In the genomic region with DNA sequence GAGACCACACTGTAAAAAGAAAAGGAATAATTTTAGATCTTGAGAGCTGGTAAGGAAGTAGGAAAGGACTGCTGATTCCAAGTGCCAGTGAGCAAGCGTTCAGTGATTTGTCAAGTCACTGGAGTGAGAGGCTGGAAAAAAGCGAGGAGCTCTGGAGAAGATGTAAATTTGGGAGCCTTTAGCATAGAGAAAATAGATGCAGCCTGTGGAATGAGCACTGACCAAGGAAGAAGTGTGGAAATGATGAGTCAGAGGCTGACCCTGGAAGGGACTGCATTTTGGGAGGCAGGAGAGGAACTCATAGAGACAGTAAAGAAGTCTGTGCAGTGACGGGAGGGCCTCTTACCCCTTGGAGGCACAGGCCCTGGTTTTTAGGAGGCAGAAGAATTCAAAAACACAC, we compare ENCODE assay signal across 14 cellular contexts. TPM values are rescaled to one million over a fixed set of nuclear protein-coding genes. Genes with fewer than 3 reads are reported as not detected.
DNase-seq lines count a peak whose midpoint lies in the region; ATAC-seq and TF ChIP-seq lines count a peak whose summit lies in the region.
"Had no signal": no experiment of that assay in that cellular context is flagged by ENCODE, and none has a peak within 500 bp of the region (broad histone marks: within the 10 kb centered on the region; RNA-seq: fewer than 3 reads in every experiment).

No MANE protein-coding gene starts in this region.

- H3K79me2 ChIP-seq in neural progenitor cell (ENCODE audit: low read depth): no peaks in the 10 kb centered on the region

- H3K4me1 Mint-ChIP-seq in WTC11 (no peaks in the 10 kb centered on the region), neural progenitor cell (peaks cover 4% of the 10 kb centered on the region)
- H3K4me1 Mint-ChIP-seq: activated naive CD4-positive, alpha-beta T cell treated with anti-CD3 and anti-CD28 coated beads, Interleukin-2, amount 10 ng/mL, durations not matched to agents 7 days and 5 days; naive B cell had no signal

- ATAC-seq in WTC11 (no peak), thoracic aorta (ENCODE audit: insufficient number of reproducible peaks, low FRiP score, low read depth) (no peak), HG03432 (IDR thresholded peaks at IDR 0.05; ENCODE audit: unreplicated experiment) (no peak)
- ATAC-seq: effector memory CD8-positive, alpha-beta T cell had no signal

- no peaks in the 10 kb centered on the region for H4K20me1 ChIP-seq in neural progenitor cell (ENCODE audit: low read depth)

- peak overlapping the region; percentile 39 to 68 for H3K27ac ChIP-seq in thoracic aorta
- no peak overlapping the region for H3K27ac ChIP-seq in neural progenitor cell

- H3K9ac ChIP-seq in neural progenitor cell: no peak overlapping the region

- no peaks in the 10 kb centered on the region for H3F3A ChIP-seq in neural progenitor cell (ENCODE audit: low read depth)

- peaks cover 4 to 36% of the 10 kb centered on the region in 2 donors for H3K4me1 ChIP-seq in thoracic aorta (ENCODE audit: control insufficient read depth in 1 of 2, low read depth in 2 of 2)
- H3K4me1 ChIP-seq in neural progenitor cell: no peaks in the 10 kb centered on the region

- POLR2A ChIA-PET in WTC11 (lab: Charles Lee): no interaction called here

- CTCF ChIA-PET in WTC11 (lab: Charles Lee): interaction anchor here (1.0 to 1.7 kb wide), 4 partner anchors 23 to 81 kb away, joined by 3 to 6 read pairs (median 4); no protein-coding TSS in a partner anchor

- no peak overlapping the region for H2AFZ ChIP-seq in neural progenitor cell (replicated peaks)

- H3K9me3 Mint-ChIP-seq in WTC11: no peaks in the 10 kb centered on the region
- no peaks in the 10 kb centered on the region for H3K9me3 Mint-ChIP-seq in neural progenitor cell
- H3K9me3 Mint-ChIP-seq: activated naive CD4-positive, alpha-beta T cell treated with anti-CD3 and anti-CD28 coated beads, Interleukin-2, amount 10 ng/mL, durations not matched to agents 7 days and 5 days; effector memory CD8-positive, alpha-beta T cell; naive B cell had no signal

- no peaks in the 10 kb centered on the region for H3K36me3 ChIP-seq in thoracic aorta
- no peaks in the 10 kb centered on the region for H3K36me3 ChIP-seq in neural progenitor cell

- H3K9me3 ChIP-seq in thoracic aorta: no peaks in the 10 kb centered on the region
- no peaks in the 10 kb centered on the region for H3K9me3 ChIP-seq in neural progenitor cell (ENCODE audit: low read depth)

- TF ChIP-seq CTCF in WTC11 (IDR thresholded peaks at IDR 0.05) (no peak), fibroblast of villous mesenchyme (IDR thresholded peaks at IDR 0.05; ENCODE audit: insufficient read depth, low read depth, low read length) (no peak), thoracic aorta (IDR thresholded peaks at IDR 0.05) (no peak), neural progenitor cell (IDR thresholded peaks at IDR 0.05) (no peak)

- H3K4me2 ChIP-seq in neural progenitor cell: no peak overlapping the region

- H3K4me3 Mint-ChIP-seq in WTC11 (no peak overlapping the region), neural progenitor cell (no peak overlapping the region)
- H3K4me3 Mint-ChIP-seq: activated naive CD4-positive, alpha-beta T cell treated with anti-CD3 and anti-CD28 coated beads, Interleukin-2, amount 10 ng/mL, durations not matched to agents 7 days and 5 days; effector memory CD8-positive, alpha-beta T cell; naive B cell had no signal

- H3K36me3 Mint-ChIP-seq in WTC11 (peaks cover 3% of the 10 kb centered on the region; the same call in 1 of the 2 replicates), neural progenitor cell (peaks cover 10% of the 10 kb centered on the region)
- H3K36me3 Mint-ChIP-seq: activated naive CD4-positive, alpha-beta T cell treated with anti-CD3 and anti-CD28 coated beads, Interleukin-2, amount 10 ng/mL, durations not matched to agents 7 days and 5 days; naive B cell had no signal

- H3K27me3 ChIP-seq in thoracic aorta (replicated peaks; ENCODE audit: insufficient read depth): no peaks in the 10 kb centered on the region
- H3K27me3 ChIP-seq in neural progenitor cell: no peaks in the 10 kb centered on the region

- no peaks in the 10 kb centered on the region for H3K27me3 Mint-ChIP-seq in WTC11 (ENCODE audit: low read depth)
- H3K27me3 Mint-ChIP-seq in neural progenitor cell (ENCODE audit: insufficient read depth, low read depth): no peaks in the 10 kb centered on the region
- H3K27me3 Mint-ChIP-seq: naive B cell had no signal

- H3K27ac Mint-ChIP-seq in WTC11 (peak overlapping the region; percentile 16; the same call in 1 of the 2 replicates), neural progenitor cell (no peak overlapping the region)
- H3K27ac Mint-ChIP-seq: activated naive CD4-positive, alpha-beta T cell treated with anti-CD3 and anti-CD28 coated beads, Interleukin-2, amount 10 ng/mL, durations not matched to agents 7 days and 5 days; effector memory CD8-positive, alpha-beta T cell had no signal

- no peak overlapping the region for H3K4me3 ChIP-seq in fibroblast of villous mesenchyme (ENCODE audit: low read depth, low read length)
- H3K4me3 ChIP-seq in thoracic aorta: no peak overlapping the region
- H3K4me3 ChIP-seq in neural progenitor cell: no peak overlapping the region

- peak; percentile 77 for DNase-seq in HCEC 1CT
- DNase-seq in WTC11 (ENCODE audit: low spot score): no peak
- DNase-seq in fibroblast of villous mesenchyme (ENCODE audit: low read depth): peak; percentile 54
- no peak for DNase-seq in thoracic aorta (ENCODE audit: low spot score)
- DNase-seq in NCI-H69 (lab: John Stamatoyannopoulos, UW): no peak
- no peak for DNase-seq in neural progenitor cell (ENCODE audit: low spot score)
- DNase-seq: activated CD4-positive, alpha-beta T cell treated with anti-CD3 and anti-CD28 coated beads, Interleukin-2, amount 50 U/mL, for 4 hours; activated naive CD4-positive, alpha-beta T cell treated with anti-CD3 and anti-CD28 coated beads, Interleukin-2, amount 10 ng/mL, durations not matched to agents 7 days and 5 days; DND-41; effector memory CD8-positive, alpha-beta T cell; naive B cell; NCI-H1092 treated with DMSO at 0.1 percent for 48 hours; NCI-H526 treated with DMSO at 0.1 percent for 48 hours had no signal

TF ChIP-seq in WTC11, 78 proteins besides CTCF, POLR2A, EP300 and RAD21:
- TF ChIP-seq, protein P1, sequence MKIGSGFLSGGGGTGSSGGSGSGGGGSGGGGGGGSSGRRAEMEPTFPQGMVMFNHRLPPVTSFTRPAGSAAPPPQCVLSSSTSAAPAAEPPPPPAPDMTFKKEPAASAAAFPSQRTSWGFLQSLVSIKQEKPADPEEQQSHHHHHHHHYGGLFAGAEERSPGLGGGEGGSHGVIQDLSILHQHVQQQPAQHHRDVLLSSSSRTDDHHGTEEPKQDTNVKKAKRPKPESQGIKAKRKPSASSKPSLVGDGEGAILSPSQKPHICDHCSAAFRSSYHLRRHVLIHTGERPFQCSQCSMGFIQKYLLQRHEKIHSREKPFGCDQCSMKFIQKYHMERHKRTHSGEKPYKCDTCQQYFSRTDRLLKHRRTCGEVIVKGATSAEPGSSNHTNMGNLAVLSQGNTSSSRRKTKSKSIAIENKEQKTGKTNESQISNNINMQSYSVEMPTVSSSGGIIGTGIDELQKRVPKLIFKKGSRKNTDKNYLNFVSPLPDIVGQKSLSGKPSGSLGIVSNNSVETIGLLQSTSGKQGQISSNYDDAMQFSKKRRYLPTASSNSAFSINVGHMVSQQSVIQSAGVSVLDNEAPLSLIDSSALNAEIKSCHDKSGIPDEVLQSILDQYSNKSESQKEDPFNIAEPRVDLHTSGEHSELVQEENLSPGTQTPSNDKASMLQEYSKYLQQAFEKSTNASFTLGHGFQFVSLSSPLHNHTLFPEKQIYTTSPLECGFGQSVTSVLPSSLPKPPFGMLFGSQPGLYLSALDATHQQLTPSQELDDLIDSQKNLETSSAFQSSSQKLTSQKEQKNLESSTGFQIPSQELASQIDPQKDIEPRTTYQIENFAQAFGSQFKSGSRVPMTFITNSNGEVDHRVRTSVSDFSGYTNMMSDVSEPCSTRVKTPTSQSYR (CRISPR knock-in tag; IDR thresholded peaks at IDR 0.05): no peak
- no peak for TF ChIP-seq JAZF1 (CRISPR knock-in tag; IDR thresholded peaks at IDR 0.05)
- no peak for TF ChIP-seq ETV6 (CRISPR knock-in tag; IDR thresholded peaks at IDR 0.05)
- TF ChIP-seq, protein P2, sequence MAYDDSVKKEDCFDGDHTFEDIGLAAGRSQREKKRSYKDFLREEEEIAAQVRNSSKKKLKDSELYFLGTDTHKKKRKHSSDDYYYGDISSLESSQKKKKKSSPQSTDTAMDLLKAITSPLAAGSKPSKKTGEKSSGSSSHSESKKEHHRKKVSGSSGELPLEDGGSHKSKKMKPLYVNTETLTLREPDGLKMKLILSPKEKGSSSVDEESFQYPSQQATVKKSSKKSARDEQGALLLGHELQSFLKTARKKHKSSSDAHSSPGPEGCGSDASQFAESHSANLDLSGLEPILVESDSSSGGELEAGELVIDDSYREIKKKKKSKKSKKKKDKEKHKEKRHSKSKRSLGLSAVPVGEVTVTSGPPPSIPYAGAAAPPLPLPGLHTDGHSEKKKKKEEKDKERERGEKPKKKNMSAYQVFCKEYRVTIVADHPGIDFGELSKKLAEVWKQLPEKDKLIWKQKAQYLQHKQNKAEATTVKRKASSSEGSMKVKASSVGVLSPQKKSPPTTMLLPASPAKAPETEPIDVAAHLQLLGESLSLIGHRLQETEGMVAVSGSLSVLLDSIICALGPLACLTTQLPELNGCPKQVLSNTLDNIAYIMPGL (CRISPR knock-in tag; IDR thresholded peaks at IDR 0.05): no peak

RNA-seq across cellular contexts. Expression of a gene that starts 17.1 kb away (rescaled TPM):
- total RNA-seq in WTC11 (2021) (9.3 to 12.5 TPM (median 9.9 TPM) in 3 replicates), fibroblast of villous mesenchyme (3.5 and 6.4 TPM in 2 replicates), thoracic aorta (10 to 100 TPM; 71.7 to 78.7 TPM), neural progenitor cell (ENCODE audit: low replicate concordance) (2.4 and 4.9 TPM in 2 replicates)

RNA-seq across cellular contexts. Expression of a gene that starts 26.7 kb away (rescaled TPM):
- total RNA-seq in WTC11 (2021): 33.6 to 38.8 TPM (median 37.8 TPM) in 3 replicates
- total RNA-seq in fibroblast of villous mesenchyme: 0.32 and 0.86 TPM in 2 replicates
- total RNA-seq in thoracic aorta: 1 to 10 TPM; 2.8 to 7.8 TPM
- 18.4 and 43.8 TPM in 2 replicates for total RNA-seq in neural progenitor cell (ENCODE audit: low replicate concordance)

RNA-seq across cellular contexts. Expression of a gene that starts 57.4 kb away (rescaled TPM):
- total RNA-seq in WTC11 (2021) (142 to 155 TPM (median 152 TPM) in 3 replicates), fibroblast of villous mesenchyme (39.3 and 45.4 TPM in 2 replicates), thoracic aorta (1 to 10 TPM; 4.5 to 5.4 TPM), neural progenitor cell (ENCODE audit: low replicate concordance) (104 and 180 TPM in 2 replicates)

Comparison
In these comparisons a context has a peak if more than half of its experiments do, and no peak if none do; other contexts are left out.
1. DNase-seq: peak in HCEC 1CT (single experiment) and fibroblast of villous mesenchyme (single experiment); none in WTC11 (single experiment), thoracic aorta (single experiment), NCI-H69 (single experiment) and neural progenitor cell (single experiment).